In the genomic region with DNA sequence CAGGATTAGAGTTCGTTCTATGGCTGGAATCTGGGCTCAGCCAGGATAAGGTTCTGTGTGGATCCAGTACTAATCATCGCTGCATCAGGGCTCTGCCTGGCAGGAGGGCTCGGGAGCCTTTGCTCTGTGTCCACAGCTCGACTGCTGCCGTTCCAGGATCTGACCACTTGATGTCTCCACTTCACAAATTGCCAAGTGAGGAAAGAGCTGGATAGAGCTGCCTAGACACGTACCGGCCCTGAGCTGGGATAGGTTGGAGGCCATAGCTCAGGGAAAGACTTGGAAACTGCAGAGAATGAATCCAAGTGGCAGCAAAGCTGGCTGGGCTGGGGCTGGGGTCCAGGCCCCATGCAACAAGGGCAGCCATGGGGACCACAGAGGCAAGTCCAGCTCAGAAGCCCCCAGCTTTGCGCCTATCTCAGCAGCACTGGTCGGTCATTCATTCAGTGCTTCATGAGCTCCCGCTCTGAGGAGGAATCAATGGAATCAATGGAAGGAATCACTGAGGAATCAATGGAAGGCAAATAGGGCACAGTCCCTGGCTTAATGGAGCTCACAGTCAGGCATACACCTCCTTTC, we compare ENCODE assay signal across 8 cellular contexts. TPM values are rescaled to one million over a fixed set of nuclear protein-coding genes. Genes with fewer than 3 reads are reported as not detected.
DNase-seq lines count a peak whose midpoint lies in the region; ATAC-seq and TF ChIP-seq lines count a peak whose summit lies in the region.

No MANE protein-coding gene starts in this region.

- no peaks in the 10 kb centered on the region for H3K36me3 ChIP-seq in heart left ventricle

- no peak for TF ChIP-seq POLR2A in heart left ventricle (IDR thresholded peaks at IDR 0.05)

- no peaks in the 10 kb centered on the region for H3K27me3 ChIP-seq in heart left ventricle

- peak; percentile 85 for TF ChIP-seq CTCF in GM12865 (IDR thresholded peaks at IDR 0.05; ENCODE audit: insufficient read depth, low read depth, low read length, missing control alignments)
- peak; percentile 63 to 89 (median 81) for TF ChIP-seq CTCF in heart left ventricle (IDR thresholded peaks at IDR 0.05)

- peak overlapping the region; percentile 24 for H3K4me3 ChIP-seq in GM12865 (ENCODE audit: low read depth, low read length)
- H3K4me3 ChIP-seq in heart left ventricle = no peak overlapping the region

- 26 to 31% (median 30%) methylated on average over 10 of the region's 10 CpGs for WGBS in heart left ventricle, 4 donors

- H3K9me3 ChIP-seq in heart left ventricle = no peaks in the 10 kb centered on the region

- peak; percentile 91 for DNase-seq in GM12865 (ENCODE audit: low read depth)
- peak; percentile 61 for DNase-seq in NCI-H1436 (lab: John Stamatoyannopoulos, UW)
- DNase-seq in SW480 (ENCODE audit: low spot score) = peak; percentile 92
- peak; percentile 72 for DNase-seq in activated naive CD8-positive, alpha-beta T cell treated with anti-CD3 and anti-CD28 coated beads, Interleukin-2, amount 50 U/mL, for 24 hours
- peak; percentile 75 to 83 (median 80) for DNase-seq in heart left ventricle
- DNase-seq in renal cortical epithelial cell (ENCODE audit: low read depth) = peak; percentile 79

- intact Hi-C loops in heart left ventricle (cut with DNase I) = loop anchor here (1.0 to 10.0 kb wide), 8 partner anchors 37 to 344 kb away; a partner anchor contains a TSS

- peak; percentile 59 for ATAC-seq in HG02798 (IDR thresholded peaks at IDR 0.05; ENCODE audit: poor library complexity, unreplicated experiment)
- peak; percentile 97 for ATAC-seq in activated naive CD8-positive, alpha-beta T cell treated with anti-CD3 and anti-CD28 coated beads, Interleukin-2, amount 50 U/mL, for 24 hours
- peak; percentile 96 to 99 (median 98) for ATAC-seq in heart left ventricle
- no peak for ATAC-seq in HG02938 (IDR thresholded peaks at IDR 0.05; ENCODE audit: unreplicated experiment)

- peaks cover 0 to 21% (median 0%) of the 10 kb centered on the region in 12 donors for H3K4me1 ChIP-seq in heart left ventricle

- H3K27ac ChIP-seq in heart left ventricle = peak overlapping the region in 1 of 12 donors; percentile 68

- H3K9me3 Mint-ChIP-seq in activated naive CD8-positive, alpha-beta T cell treated with anti-CD3 and anti-CD28 coated beads, Interleukin-2, amount 50 U/mL, for 24 hours = no peaks in the 10 kb centered on the region

- H3K27ac Mint-ChIP-seq in activated naive CD8-positive, alpha-beta T cell treated with anti-CD3 and anti-CD28 coated beads, Interleukin-2, amount 50 U/mL, for 24 hours = peak overlapping the region; percentile 81

- peaks cover 30% of the 10 kb centered on the region for H3K4me1 Mint-ChIP-seq in activated naive CD8-positive, alpha-beta T cell treated with anti-CD3 and anti-CD28 coated beads, Interleukin-2, amount 50 U/mL, for 24 hours

- no peaks in the 10 kb centered on the region for H3K36me3 Mint-ChIP-seq in activated naive CD8-positive, alpha-beta T cell treated with anti-CD3 and anti-CD28 coated beads, Interleukin-2, amount 50 U/mL, for 24 hours (ENCODE audit: low read depth)

- H3K4me3 Mint-ChIP-seq in activated naive CD8-positive, alpha-beta T cell treated with anti-CD3 and anti-CD28 coated beads, Interleukin-2, amount 50 U/mL, for 24 hours = no peak overlapping the region

- no peaks in the 10 kb centered on the region for H3K27me3 Mint-ChIP-seq in activated naive CD8-positive, alpha-beta T cell treated with anti-CD3 and anti-CD28 coated beads, Interleukin-2, amount 50 U/mL, for 24 hours

RNA-seq across cellular contexts. Expression of a gene that starts 38.0 kb away (rescaled TPM):
- 10 to 100 TPM; 15.0 to 32.3 (median 21.8) TPM for total RNA-seq in heart left ventricle
- polyA plus RNA-seq in heart left ventricle = 10 to 100 TPM; 11.6 to 21.4 TPM
- 22.1 and 66.3 TPM in 2 replicates for total RNA-seq in renal cortical epithelial cell
